8 cellular contexts compared by ENCODE assay signal in genomic region chr14:105281354-105282097, GRCh38. TPM values are rescaled to one million over a fixed set of nuclear protein-coding genes. Genes with fewer than 3 reads are reported as not detected.
DNase-seq lines count a peak whose midpoint lies in the region; ATAC-seq and TF ChIP-seq lines count a peak whose summit lies in the region.

No MANE protein-coding gene starts in this region.

- H3K27ac ChIP-seq in WERI-Rb-1 (no peak overlapping the region), heart left ventricle (no peak overlapping the region)

- WGBS in heart left ventricle, 4 donors, result 68 to 73% (median 69%) methylated on average over 21 to 23 of the region's 23 CpGs

- no peaks in the 10 kb centered on the region for H3K9me3 ChIP-seq in WERI-Rb-1 (ENCODE audit: severe bottlenecking)
- no peaks in the 10 kb centered on the region for H3K9me3 ChIP-seq in heart left ventricle

- peak in 1 of 4 donors; percentile 22 for ATAC-seq in heart left ventricle
- no peak for ATAC-seq in HG03196 (IDR thresholded peaks at IDR 0.05; ENCODE audit: unreplicated experiment)
- no peak for ATAC-seq in GM18861 (IDR thresholded peaks at IDR 0.05; ENCODE audit: unreplicated experiment)

- no peak for TF ChIP-seq POLR2A in heart left ventricle (IDR thresholded peaks at IDR 0.05)

- intact Hi-C loops in heart left ventricle (cut with DNase I), result loop anchor here in 9 of 10 donors (2.0 to 10.0 kb wide), 6 partner anchors 73 to 189 kb away; no protein-coding TSS in a partner anchor

- H3K36me3 ChIP-seq in WERI-Rb-1 (peaks cover 2% of the 10 kb centered on the region; the same call in 1 of the 2 replicates), heart left ventricle (peaks cover 0 to 12% (median 0%) of the 10 kb centered on the region in 9 donors)

- DNase-seq in DMS53 (lab: John Stamatoyannopoulos, UW) (peak; percentile 83), HuH-7.5 (ENCODE audit: low spot score) (peak; percentile 76), WERI-Rb-1 (no peak), heart left ventricle (no peak), retinal pigment epithelial cell (ENCODE audit: low read depth) (peak; percentile 60), ureter (ENCODE audit: low spot score) (no peak)

- H3K4me1 ChIP-seq in heart left ventricle, result peaks cover 0 to 16% (median 10%) of the 10 kb centered on the region in 12 donors

- peak; percentile 67 for TF ChIP-seq CTCF in WERI-Rb-1 (IDR thresholded peaks at IDR 0.05; ENCODE audit: low read depth, low read length)
- peak; percentile 40 to 70 (median 58) for TF ChIP-seq CTCF in heart left ventricle (IDR thresholded peaks at IDR 0.05)
- peak; percentile 78 for TF ChIP-seq CTCF in retinal pigment epithelial cell (conservative IDR thresholded peaks at IDR 0.05; ENCODE audit: low read depth, low read length)

- no peaks in the 10 kb centered on the region for H3K27me3 ChIP-seq in WERI-Rb-1 (ENCODE audit: insufficient read depth, low read depth, severe bottlenecking)
- no peaks in the 10 kb centered on the region for H3K27me3 ChIP-seq in heart left ventricle

- H3K4me3 ChIP-seq in WERI-Rb-1 (ENCODE audit: low read depth, low read length) (no peak overlapping the region), heart left ventricle (no peak overlapping the region), retinal pigment epithelial cell (ENCODE audit: low read length) (no peak overlapping the region)

RNA-seq across cellular contexts. Expression of gene BRF1, which starts 19.3 kb away (rescaled TPM):
- total RNA-seq in heart left ventricle (10 to 100 TPM; 13.3 to 25.3 (median 18.7) TPM), ureter (48.7 TPM)
- polyA plus RNA-seq in heart left ventricle, result 10 to 100 TPM; 17.1 to 19.4 TPM

RNA-seq across cellular contexts. Expression of gene PACS2, which starts 33.0 kb away (rescaled TPM):
- total RNA-seq in heart left ventricle (10 to 100 TPM; 47.3 to 90.3 (median 60.8) TPM), ureter (101 TPM)
- polyA plus RNA-seq in heart left ventricle, result 10 to 100 TPM; 50.7 to 78.7 TPM

RNA-seq across cellular contexts. Expression of gene BTBD6, which starts 33.2 kb away (rescaled TPM):
- 10 to 100 TPM; 28.8 to 51.8 (median 34.8) TPM for total RNA-seq in heart left ventricle
- polyA plus RNA-seq in heart left ventricle, result 10 to 100 TPM; 40.7 to 56.3 TPM
- 36.3 TPM for total RNA-seq in ureter

Comparison
In these comparisons a context has a peak if more than half of its experiments do, and no peak if none do; other contexts are left out.
1. DNase-seq: peak in DMS53 (single experiment), HuH-7.5 (single experiment) and retinal pigment epithelial cell (single experiment); none in WERI-Rb-1 (single experiment), heart left ventricle (0 of 5) and ureter (single experiment).
2. Peak in every context shown above with its lines, with median percentiles within 50 percentile points of each other: CTCF ChIP-seq.